8 cellular contexts compared by ENCODE assay signal in the genomic region with DNA sequence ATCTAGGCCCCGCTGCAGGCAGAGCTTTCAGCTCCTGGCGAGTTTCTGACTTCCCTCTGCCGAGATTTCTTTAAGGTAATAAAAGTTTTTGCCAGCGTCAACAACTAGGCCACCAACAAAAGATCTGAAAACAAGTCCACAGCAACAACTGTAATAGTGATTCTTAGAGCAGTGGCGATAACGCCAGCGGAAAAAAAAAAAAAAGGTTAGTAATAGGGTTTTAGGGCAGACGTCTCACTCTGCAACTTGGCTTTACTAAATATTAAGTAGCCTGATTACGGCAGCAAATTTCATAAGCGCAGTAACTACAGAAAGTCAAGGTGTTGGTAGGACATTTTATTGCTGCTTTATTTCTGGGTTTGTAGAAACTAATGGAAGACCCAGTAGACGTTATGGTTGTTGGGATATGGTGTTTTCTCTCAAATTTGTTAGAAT. TPM values are rescaled to one million over a fixed set of nuclear protein-coding genes. Genes with fewer than 3 reads are reported as not detected.
DNase-seq lines count a peak whose midpoint lies in the region; ATAC-seq and TF ChIP-seq lines count a peak whose summit lies in the region.

No MANE protein-coding gene starts in this region.

- H3K9me3 ChIP-seq in ascending aorta (no peaks in the 10 kb centered on the region), liver (ENCODE audit: control insufficient read depth in 4 of 4, low read length in 3 of 4) (no peaks in the 10 kb centered on the region), tibial artery (no peaks in the 10 kb centered on the region)

- no peaks in the 10 kb centered on the region for H3K27me3 Mint-ChIP-seq in activated CD8-positive, alpha-beta memory T cell treated with anti-CD3 and anti-CD28 coated beads, Interleukin-2, amount 10 ng/mL, durations not matched to agents 7 days and 5 days

- H3K27ac Mint-ChIP-seq in activated CD8-positive, alpha-beta memory T cell treated with anti-CD3 and anti-CD28 coated beads, Interleukin-2, amount 10 ng/mL, durations not matched to agents 7 days and 5 days = peak overlapping the region; percentile 91

- peak overlapping the region; percentile 96 for H3K4me3 Mint-ChIP-seq in activated CD8-positive, alpha-beta memory T cell treated with anti-CD3 and anti-CD28 coated beads, Interleukin-2, amount 10 ng/mL, durations not matched to agents 7 days and 5 days

- H3K4me3 ChIP-seq in ascending aorta (peak overlapping the region; percentile 77 to 80), liver (ENCODE audit: low read depth in 1 of 3, low read length in 3 of 3) (peak overlapping the region; percentile 83 to 94 (median 90)), tibial artery (peak overlapping the region; percentile 65 to 88)

- H3K4me1 Mint-ChIP-seq in activated CD8-positive, alpha-beta memory T cell treated with anti-CD3 and anti-CD28 coated beads, Interleukin-2, amount 10 ng/mL, durations not matched to agents 7 days and 5 days = peaks cover 35% of the 10 kb centered on the region

- H3K27me3 ChIP-seq in ascending aorta = no peaks in the 10 kb centered on the region
- no peaks in the 10 kb centered on the region for H3K27me3 ChIP-seq in liver (ENCODE audit: control insufficient read depth in 4 of 4, insufficient read depth in 4 of 4, low read length in 3 of 4)
- no peaks in the 10 kb centered on the region for H3K27me3 ChIP-seq in tibial artery

- peaks cover 20% of the 10 kb centered on the region for H3K36me3 Mint-ChIP-seq in activated CD8-positive, alpha-beta memory T cell treated with anti-CD3 and anti-CD28 coated beads, Interleukin-2, amount 10 ng/mL, durations not matched to agents 7 days and 5 days

- under 1% methylated on average over 11 of the region's 11 CpGs for WGBS in liver

- ATAC-seq in activated CD8-positive, alpha-beta memory T cell treated with anti-CD3 and anti-CD28 coated beads, Interleukin-2, amount 10 ng/mL, durations not matched to agents 7 days and 5 days = peak; percentile 15
- ATAC-seq in GM21367 (IDR thresholded peaks at IDR 0.05; ENCODE audit: unreplicated experiment) (no peak), HG02970 (IDR thresholded peaks at IDR 0.05; ENCODE audit: low FRiP score, unreplicated experiment) (no peak)

- intact Hi-C loops in ascending aorta (cut with DNase I) (loop anchor here (5.0 kb wide), 2 partner anchors 111 to 1431 kb away; partner anchors contain the start of genes FAM98A and YIPF4), tibial artery (cut with DNase I; ENCODE audit: low total_unique reads) (loop anchor here (10.0 kb wide), 1 partner anchor 131 kb away; the partner anchor contains the start of gene DPY30)

- H3K27ac ChIP-seq in ascending aorta (peak overlapping the region; percentile 87 to 91), liver (ENCODE audit: low read depth in 1 of 2, low read length in 2 of 2) (peak overlapping the region; percentile 90 to 95), tibial artery (peak overlapping the region; percentile 88 to 92), substantia nigra (ENCODE audit: low read depth, low read length, poor library complexity, severe bottlenecking) (no peak overlapping the region)

- peaks cover 0 to 5% of the 10 kb centered on the region in 2 donors for H3K4me1 ChIP-seq in ascending aorta
- H3K4me1 ChIP-seq in liver (ENCODE audit: control insufficient read depth in 4 of 4, insufficient read depth in 4 of 4, low read length in 3 of 4) = peaks cover 3 to 12% (median 8%) of the 10 kb centered on the region in 4 donors
- H3K4me1 ChIP-seq in tibial artery = peaks cover 0 to 19% (median 9%) of the 10 kb centered on the region in 4 donors

- DNase-seq in activated CD8-positive, alpha-beta memory T cell treated with anti-CD3 and anti-CD28 coated beads, Interleukin-2, amount 10 ng/mL, durations not matched to agents 7 days and 5 days = no peak
- DNase-seq in activated CD8-positive, alpha-beta memory T cell treated with anti-CD3 and anti-CD28 coated beads for 24 hours = no peak
- DNase-seq in ascending aorta (ENCODE audit: low spot score in 2 of 2) (no peak), tibial artery (no peak), substantia nigra (lab: John Stamatoyannopoulos, UW) (no peak)

- CTCF ChIA-PET in activated CD8-positive, alpha-beta memory T cell treated with anti-CD3 and anti-CD28 coated beads, Interleukin-2, amount 10 ng/mL, durations not matched to agents 7 days and 5 days (lab: Charles Lee) = interaction anchor here (1.0 to 1.7 kb wide), 3 partner anchors 96 to 158 kb away, joined by 3 to 5 read pairs (median 3); no protein-coding TSS in a partner anchor

- TF ChIP-seq CTCF in ascending aorta (IDR thresholded peaks at IDR 0.05) = no peak
- TF ChIP-seq CTCF in liver (IDR thresholded peaks at IDR 0.05; ENCODE audit: low read depth, low read length, missing input control) = no peak
- TF ChIP-seq CTCF in tibial artery (IDR thresholded peaks at IDR 0.05) = no peak

- peak overlapping the region; percentile 87 to 94 for H3K9ac ChIP-seq in liver (ENCODE audit: low read depth in 1 of 2, low read length in 2 of 2)

- no peak for TF ChIP-seq RAD21 in liver (IDR thresholded peaks at IDR 0.05)

- H3K9me3 Mint-ChIP-seq in activated CD8-positive, alpha-beta memory T cell treated with anti-CD3 and anti-CD28 coated beads, Interleukin-2, amount 10 ng/mL, durations not matched to agents 7 days and 5 days (ENCODE audit: low read depth) = no peaks in the 10 kb centered on the region

- H3K36me3 ChIP-seq in ascending aorta (no peaks in the 10 kb centered on the region), liver (ENCODE audit: control insufficient read depth in 4 of 4, insufficient read depth in 3 of 4, low read depth in 1 of 4, low read length in 3 of 4) (no peaks in the 10 kb centered on the region), tibial artery (no peaks in the 10 kb centered on the region)

TF ChIP-seq in liver, 16 proteins besides CTCF, POLR2A, EP300 and RAD21:
- TF ChIP-seq, protein P1, sequence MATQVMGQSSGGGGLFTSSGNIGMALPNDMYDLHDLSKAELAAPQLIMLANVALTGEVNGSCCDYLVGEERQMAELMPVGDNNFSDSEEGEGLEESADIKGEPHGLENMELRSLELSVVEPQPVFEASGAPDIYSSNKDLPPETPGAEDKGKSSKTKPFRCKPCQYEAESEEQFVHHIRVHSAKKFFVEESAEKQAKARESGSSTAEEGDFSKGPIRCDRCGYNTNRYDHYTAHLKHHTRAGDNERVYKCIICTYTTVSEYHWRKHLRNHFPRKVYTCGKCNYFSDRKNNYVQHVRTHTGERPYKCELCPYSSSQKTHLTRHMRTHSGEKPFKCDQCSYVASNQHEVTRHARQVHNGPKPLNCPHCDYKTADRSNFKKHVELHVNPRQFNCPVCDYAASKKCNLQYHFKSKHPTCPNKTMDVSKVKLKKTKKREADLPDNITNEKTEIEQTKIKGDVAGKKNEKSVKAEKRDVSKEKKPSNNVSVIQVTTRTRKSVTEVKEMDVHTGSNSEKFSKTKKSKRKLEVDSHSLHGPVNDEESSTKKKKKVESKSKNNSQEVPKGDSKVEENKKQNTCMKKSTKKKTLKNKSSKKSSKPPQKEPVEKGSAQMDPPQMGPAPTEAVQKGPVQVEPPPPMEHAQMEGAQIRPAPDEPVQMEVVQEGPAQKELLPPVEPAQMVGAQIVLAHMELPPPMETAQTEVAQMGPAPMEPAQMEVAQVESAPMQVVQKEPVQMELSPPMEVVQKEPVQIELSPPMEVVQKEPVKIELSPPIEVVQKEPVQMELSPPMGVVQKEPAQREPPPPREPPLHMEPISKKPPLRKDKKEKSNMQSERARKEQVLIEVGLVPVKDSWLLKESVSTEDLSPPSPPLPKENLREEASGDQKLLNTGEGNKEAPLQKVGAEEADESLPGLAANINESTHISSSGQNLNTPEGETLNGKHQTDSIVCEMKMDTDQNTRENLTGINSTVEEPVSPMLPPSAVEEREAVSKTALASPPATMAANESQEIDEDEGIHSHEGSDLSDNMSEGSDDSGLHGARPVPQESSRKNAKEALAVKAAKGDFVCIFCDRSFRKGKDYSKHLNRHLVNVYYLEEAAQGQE (IDR thresholded peaks at IDR 0.05) = no peak
- TF ChIP-seq HNF4G (IDR thresholded peaks at IDR 0.05) (no peak), ATF3 (IDR thresholded peaks at IDR 0.05) (no peak), FOXA2 (IDR thresholded peaks at IDR 0.05) (no peak), HNF4A (conservative IDR thresholded peaks at IDR 0.05) (no peak), ZBTB33 (IDR thresholded peaks at IDR 0.05) (no peak), RXRA (IDR thresholded peaks at IDR 0.05) (no peak), TAF1 (conservative IDR thresholded peaks at IDR 0.05) (no peak), SP1 (IDR thresholded peaks at IDR 0.05) (no peak), EGR1 (IDR thresholded peaks at IDR 0.05; ENCODE audit: low read depth in 2 of 2) (no peak), JUND (IDR thresholded peaks at IDR 0.05) (no peak), YY1 (IDR thresholded peaks at IDR 0.05) (no peak), NR2F2 (IDR thresholded peaks at IDR 0.05) (no peak), GABPA (IDR thresholded peaks at IDR 0.05 in 1 of 2, conservative IDR thresholded peaks at IDR 0.05 in 1 of 2) (no peak), FOXA1 (IDR thresholded peaks at IDR 0.05) (no peak)
- TF ChIP-seq, protein P2, sequence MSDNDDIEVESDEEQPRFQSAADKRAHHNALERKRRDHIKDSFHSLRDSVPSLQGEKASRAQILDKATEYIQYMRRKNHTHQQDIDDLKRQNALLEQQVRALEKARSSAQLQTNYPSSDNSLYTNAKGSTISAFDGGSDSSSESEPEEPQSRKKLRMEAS (IDR thresholded peaks at IDR 0.05) = no peak

RNA-seq across cellular contexts. Expression of gene SLC30A6, which starts 0.5 kb away (rescaled TPM):
- 10 to 100 TPM; 16.8 to 27.2 TPM for total RNA-seq in activated CD8-positive, alpha-beta memory T cell treated with anti-CD3 and anti-CD28 coated beads, Interleukin-2, amount 10 ng/mL, durations not matched to agents 7 days and 5 days
- total RNA-seq in ascending aorta (4.5 TPM), liver (10 to 100 TPM; 17.4 to 19.4 TPM)
- 1 to 10 TPM; 3.8 to 5.9 TPM for polyA plus RNA-seq in liver
